Comparison of ENCODE assay signal across 15 cellular contexts in genomic region chr10:125217986-125218675, GRCh38. TPM values are rescaled to one million over a fixed set of nuclear protein-coding genes. Genes with fewer than 3 reads are reported as not detected.
A peak's percentile ranks its signal among the peaks of the same experiment; 100 is the strongest.
DNase-seq lines count a peak whose midpoint lies in the region; ATAC-seq, FAIRE-seq and TF ChIP-seq lines count a peak whose summit lies in the region.
"Had no signal": no experiment of that assay in that cellular context is flagged by ENCODE, and none has a peak within 500 bp of the region (broad histone marks: within the 10 kb centered on the region; RNA-seq: fewer than 3 reads in every experiment).

No MANE protein-coding gene starts in this region.

- H3K36me3 ChIP-seq in BJ (ENCODE audit: control insufficient read depth, insufficient read depth, low read length) = no peaks in the 10 kb centered on the region
- no peaks in the 10 kb centered on the region for H3K36me3 ChIP-seq in K562 (ENCODE audit: control insufficient read depth, insufficient read depth, low read length)
- H3K36me3 ChIP-seq in kidney epithelial cell (ENCODE audit: control insufficient read depth, insufficient read depth, low read length) = no peaks in the 10 kb centered on the region
- H3K36me3 ChIP-seq in smooth muscle cell (ENCODE audit: low read depth) = no peaks in the 10 kb centered on the region
- H3K36me3 ChIP-seq: right atrium auricular region had no signal

- H3K9me1 ChIP-seq in K562 (ENCODE audit: control insufficient read depth, insufficient read depth, low read length) = no peaks in the 10 kb centered on the region

- H3K9me3 ChIP-seq in K562 (replicated peaks; ENCODE audit: control insufficient read depth, insufficient read depth, low read depth, low read length) = no peaks in the 10 kb centered on the region
- no peaks in the 10 kb centered on the region for H3K9me3 ChIP-seq in smooth muscle cell (replicated peaks; ENCODE audit: low read depth)
- H3K9me3 ChIP-seq: right atrium auricular region had no signal

- H3K4me2 ChIP-seq in K562 (ENCODE audit: insufficient read depth, low read length) (no peak overlapping the region), smooth muscle cell (no peak overlapping the region)

- H3K4me1 ChIP-seq in K562 (replicated peaks in 1 of 2; ENCODE audit: control insufficient read depth in 2 of 2, insufficient read depth in 2 of 2, low read length in 2 of 2) (no peaks in the 10 kb centered on the region), smooth muscle cell (ENCODE audit: low read depth) (no peaks in the 10 kb centered on the region)
- H3K4me1 ChIP-seq: right atrium auricular region had no signal

- H3K9ac ChIP-seq in K562 (ENCODE audit: insufficient read depth in 1 of 2, low read depth in 2 of 2, low read length in 2 of 2) (no peak overlapping the region), smooth muscle cell (ENCODE audit: low read depth) (no peak overlapping the region)

- H2AFZ ChIP-seq in K562 (ENCODE audit: low read depth, low read length) (no peak overlapping the region), smooth muscle cell (ENCODE audit: low read depth) (no peak overlapping the region)

- DNase-seq in BJ (ENCODE audit: low read depth) = no peak
- DNase-seq in HuH-7 (ENCODE audit: low spot score) = peak; percentile 51
- DNase-seq in K562 (ENCODE audit: extremely low read depth in 1 of 4, low spot score in 3 of 4) = peak in 2 of 4 experiments; percentile 3 to 10
- no peak for DNase-seq in kidney epithelial cell (ENCODE audit: low read depth)
- DNase-seq in posterior vena cava (ENCODE audit: low spot score) = no peak
- no peak for DNase-seq in RKO (ENCODE audit: low spot score)
- no peak for DNase-seq in smooth muscle cell (lab: John Stamatoyannopoulos, UW; ENCODE audit: unreplicated experiment)
- DNase-seq: activated CD8-positive, alpha-beta T cell treated with anti-CD3 and anti-CD28 coated beads, Interleukin-2, amount 10 ng/mL, durations not matched to agents 7 days and 5 days; CD8-positive, alpha-beta T cell; KG1; NCI-H2081 treated with DMSO at 0.1 percent for 48 hours; T-helper 9 cell had no signal

- CTCF ChIA-PET in BJ (lab: Yijun Ruan, JAX) (no interaction called here), K562 (lab: Yijun Ruan, JAX; ENCODE audit: low intra/inter-chr PET ratio) (no interaction called here)

- H4K20me1 ChIP-seq in K562 (replicated peaks; ENCODE audit: control insufficient read depth, insufficient read depth, low read length) (0 out of 2 replicates have a peak, but pooled peaks cover 4% of the 10 kb centered on the region), smooth muscle cell (ENCODE audit: low read depth) (no peaks in the 10 kb centered on the region)

- intact Hi-C loops in K562 (cut with micrococcal nuclease) = no loop called here
- intact Hi-C loops in posterior vena cava (cut with DNase I) = no loop called here

- no TSS peak for BruUV-seq in K562 (replicated peaks; lab: Mats Ljungman, UMichigan)

- ATAC-seq in K562 = no peak
- ATAC-seq in GM21526 (IDR thresholded peaks at IDR 0.05; ENCODE audit: low FRiP score, unreplicated experiment) = no peak
- ATAC-seq: activated CD8-positive, alpha-beta T cell treated with anti-CD3 and anti-CD28 coated beads, Interleukin-2, amount 10 ng/mL, durations not matched to agents 7 days and 5 days; CD8-positive, alpha-beta T cell had no signal

- TF ChIP-seq RAD21 in K562 (CRISPR knock-in tag; conservative IDR thresholded peaks at IDR 0.05 in 1 of 2, IDR thresholded peaks at IDR 0.05 in 1 of 2) = no peak

- POLR2A ChIA-PET in BJ (lab: Charles Lee) = no interaction called here
- POLR2A ChIA-PET in K562 (lab: Yijun Ruan, JAX) = interaction anchor here (1.0 kb wide), 1 partner anchor 32 kb away, joined by 3 read pairs; no protein-coding TSS in a partner anchor

- no peak overlapping the region for H3K27ac ChIP-seq in K562 (ENCODE audit: extremely low read depth, low read depth, low read length)
- H3K27ac ChIP-seq in smooth muscle cell (ENCODE audit: low read depth) = no peak overlapping the region
- H3K27ac ChIP-seq: right atrium auricular region had no signal

- TF ChIP-seq EP300 in K562 (IDR thresholded peaks at IDR 0.05; ENCODE audit: low read length) = no peak

- H3K27me3 ChIP-seq in BJ (ENCODE audit: control insufficient read depth, insufficient read depth, low read length) = peaks cover 1% of the 10 kb centered on the region; the same call in 1 of the 2 replicates
- H3K27me3 ChIP-seq in K562 (ENCODE audit: control insufficient read depth in 2 of 2, insufficient read depth in 2 of 2, low read length in 2 of 2) = peaks cover 5 to 56% of the 10 kb centered on the region in 2 experiments; a peak in 4 of 5 replicates
- no peaks in the 10 kb centered on the region for H3K27me3 ChIP-seq in kidney epithelial cell (ENCODE audit: control insufficient read depth, insufficient read depth, low read length)
- no peaks in the 10 kb centered on the region for H3K27me3 ChIP-seq in smooth muscle cell (ENCODE audit: low read depth)
- H3K27me3 ChIP-seq: right atrium auricular region had no signal

- WGBS in K562 (ENCODE audit: insufficient coverage, low coverage, missing lambda C conversion rate) = 2% methylated on average over 8 of the region's 8 CpGs
- WGBS in smooth muscle cell (ENCODE audit: low lambda C conversion rate) = 84% methylated on average over 8 of the region's 8 CpGs

- in situ Hi-C loops in K562 (cut with MboI) = no loop called here

- H3K4me3 ChIP-seq in BJ (ENCODE audit: low read depth, low read length) (no peak overlapping the region), K562 (no peak overlapping the region), kidney epithelial cell (ENCODE audit: low read depth, low read length) (no peak overlapping the region), smooth muscle cell (no peak overlapping the region)
- H3K4me3 ChIP-seq: right atrium auricular region had no signal

- no peaks in the 10 kb centered on the region for H3F3A ChIP-seq in smooth muscle cell (ENCODE audit: low read depth)

- TF ChIP-seq POLR2A in K562 (conservative IDR thresholded peaks at IDR 0.05) = no peak

- H3K79me2 ChIP-seq in K562 (ENCODE audit: control insufficient read depth, insufficient read depth, low read length) (no peaks in the 10 kb centered on the region), smooth muscle cell (ENCODE audit: low read depth) (no peaks in the 10 kb centered on the region)

- TF ChIP-seq CTCF in BJ (IDR thresholded peaks at IDR 0.05; ENCODE audit: insufficient read depth, low read depth, low read length) (peak; percentile 8; the same call in 1 of the 2 replicates), K562 (IDR thresholded peaks at IDR 0.05 in 2 of 3, conservative IDR thresholded peaks at IDR 0.05 in 1 of 3; ENCODE audit: insufficient read depth in 2 of 3, low read depth in 1 of 3, low read length in 3 of 3) (peak; percentile 12 to 27 (median 24); a peak in 3 of 6 replicates), kidney epithelial cell (IDR thresholded peaks at IDR 0.05; ENCODE audit: insufficient read depth, low read length, poor library complexity, severe bottlenecking) (peak; percentile 7), smooth muscle cell (IDR thresholded peaks at IDR 0.05; ENCODE audit: borderline replicate concordance, insufficient read depth, poor library complexity, severe bottlenecking) (no peak)

- no peak for FAIRE-seq in K562 (lab: Jason Lieb, UNC)
- FAIRE-seq: islet of Langerhans had no signal

TF ChIP-seq in K562, 482 proteins besides CTCF, POLR2A, EP300 and RAD21 (continues in another document):
- TF ChIP-seq BRCA1 (IDR thresholded peaks at IDR 0.05) (no peak), BRCA1 (CRISPR knock-in tag; IDR thresholded peaks at IDR 0.05) (no peak), MTA3 (IDR thresholded peaks at IDR 0.05; ENCODE audit: borderline replicate concordance) (no peak), ZNF280B (CRISPR knock-in tag; IDR thresholded peaks at IDR 0.05) (no peak), TSC22D4 (tag; IDR thresholded peaks at IDR 0.05) (no peak), ARNT (IDR thresholded peaks at IDR 0.05) (no peak), HCFC1 (IDR thresholded peaks at IDR 0.05; ENCODE audit: low read depth, low read length) (no peak)

RNA-seq across cellular contexts. Expression of gene CTBP2, which starts 57.8 kb away (rescaled TPM):
- polyA plus RNA-seq in BJ (2011; rRNA removed) = 49.3 and 72.9 TPM in 2 replicates
- 89.0 and 96.2 TPM in 2 replicates for polyA minus RNA-seq in BJ (2011; rRNA and poly(A)+ RNA removed)
- 15.3 and 51.2 TPM in 2 replicates for total RNA-seq in K562 (2011; cell fraction: chromatin; rRNA removed; ENCODE audit: low replicate concordance)
- total RNA-seq in K562 (2011; cell fraction: nucleolus; rRNA removed) = 15.2 and 21.3 TPM in 2 replicates
- 17.3 and 22.5 TPM in 2 replicates for total RNA-seq in K562 (2011; cell fraction: nucleoplasm; rRNA removed)
- 6.0 and 7.2 TPM in 2 replicates for total RNA-seq in K562 (2014; rRNA removed)
- 8.0 and 8.3 TPM in 2 replicates for total RNA-seq in K562 (2014; rRNA removed; fragmentation: Illumina TruSeq; extraction: Trizol)
- 6.9 and 7.2 TPM in 2 replicates for total RNA-seq in K562 (2015; rRNA removed; fragmentation: Illumina TruSeq; extraction: Trizol)
- 6.5 and 8.8 TPM in 2 replicates for total RNA-seq in K562 (2021)
- 1.3 and 1.8 TPM in 2 replicates for polyA plus RNA-seq in K562 (2011; rRNA removed)
- 0.41 and 1.2 TPM in 2 replicates for polyA plus RNA-seq in K562 (2011; cell fraction: cytosol; rRNA removed)
- 1.1 and 1.4 TPM in 2 replicates for polyA plus RNA-seq in K562 (2011; cell fraction: nucleus; rRNA removed)
- polyA plus RNA-seq in K562 (2012) = 2.5 and 2.7 TPM in 2 replicates
- polyA plus RNA-seq in K562 (2014; fragmentation: Illumina TruSeq; extraction: Trizol) = 2.0 and 3.2 TPM in 2 replicates
- polyA plus RNA-seq in K562 (2014; fragmentation: Nextera tagmentation; extraction: Ambion mirVana) = 1 to 10 TPM; 1.5 to 1.9 TPM
- polyA plus RNA-seq in K562 (2014; rRNA removed) = 5.1 and 5.6 TPM in 2 replicates
- polyA minus RNA-seq in K562 (2011; rRNA and poly(A)+ RNA removed) = 14.4 and 22.5 TPM in 2 replicates
- polyA minus RNA-seq in K562 (2011; cell fraction: cytosol; rRNA and poly(A)+ RNA removed) = 9.6 and 12.3 TPM in 2 replicates
- 11.4 and 17.2 TPM in 2 replicates for polyA minus RNA-seq in K562 (2011; cell fraction: nucleus; rRNA and poly(A)+ RNA removed)
- 124 and 136 TPM in 2 replicates for total RNA-seq in kidney epithelial cell
- 10 to 100 TPM; 44.4 to 47.3 TPM for total RNA-seq in posterior vena cava
- total RNA-seq in smooth muscle cell = 38.6 and 49.9 TPM in 2 replicates
- polyA plus RNA-seq in smooth muscle cell = 69.5 and 79.8 TPM in 2 replicates
